16 cellular contexts compared by ENCODE assay signal in genomic region chr2:85468096-85468703, GRCh38. TPM values are rescaled to one million over a fixed set of nuclear protein-coding genes. Genes with fewer than 3 reads are reported as not detected.
A peak's percentile ranks its signal among the peaks of the same experiment; 100 is the strongest.
DNase-seq lines count a peak whose midpoint lies in the region; ATAC-seq and TF ChIP-seq lines count a peak whose summit lies in the region.
"Had no signal": no experiment of that assay in that cellular context is flagged by ENCODE, and none has a peak within 500 bp of the region (broad histone marks: within the 10 kb centered on the region; RNA-seq: fewer than 3 reads in every experiment).

No MANE protein-coding gene starts in this region.

- intact Hi-C loops in Caco-2 (cut with micrococcal nuclease; ENCODE audit: unreplicated experiment) (loop anchor here (1.0 kb wide), 2 partner anchors 47 to 70 kb away; no protein-coding TSS in a partner anchor), Panc1 (cut with micrococcal nuclease; ENCODE audit: unreplicated experiment) (no loop called here), esophagus squamous epithelium (cut with DNase I) (no loop called here)

- H3K36me3 ChIP-seq in Caco-2 (ENCODE audit: control insufficient read depth, insufficient read depth, low read length) (no peaks in the 10 kb centered on the region), Panc1 (ENCODE audit: control insufficient read depth, insufficient read depth, low read length) (no peaks in the 10 kb centered on the region), esophagus squamous epithelium (no peaks in the 10 kb centered on the region)

- CTCF ChIA-PET in Caco-2 (lab: Charles Lee): interaction anchor here (0.5 to 1.3 kb wide), 3 partner anchors 13 to 93 kb away, joined by 3 to 5 read pairs (median 5); partner anchors contain the start of gene GGCX
- CTCF ChIA-PET in Panc1 (lab: Charles Lee): no interaction called here

- TF ChIP-seq POLR2A in esophagus squamous epithelium (IDR thresholded peaks at IDR 0.05): no peak

- in situ Hi-C loops in Panc1 (cut with HindIII; ENCODE audit: low pct_unique_long_range_greater_than_20kb, low sequenced_read_pairs): no loop called here

- BruUV-seq in Caco-2 (replicated peaks; lab: Mats Ljungman, UMichigan) (no TSS peak), Panc1 (replicated peaks; lab: Mats Ljungman, UMichigan) (no TSS peak)

- no peaks in the 10 kb centered on the region for H3K27me3 ChIP-seq in Caco-2 (replicated peaks; ENCODE audit: control insufficient read depth, insufficient read depth, low read length)
- H3K27me3 ChIP-seq in Panc1 (ENCODE audit: control insufficient read depth, insufficient read depth, low read length): no peaks in the 10 kb centered on the region
- H3K27me3 ChIP-seq in esophagus squamous epithelium: no peaks in the 10 kb centered on the region

- H3K27ac ChIP-seq in Panc1 (ENCODE audit: low read length) (peak overlapping the region; percentile 82), esophagus squamous epithelium (peak overlapping the region; percentile 46 to 72 (median 56))

- H3K4me1 ChIP-seq in Caco-2: peaks cover 18% of the 10 kb centered on the region
- H3K4me1 ChIP-seq in Panc1 (ENCODE audit: control insufficient read depth, insufficient read depth, low read length): peaks cover 30% of the 10 kb centered on the region
- peaks cover 11 to 60% (median 45%) of the 10 kb centered on the region in 3 donors for H3K4me1 ChIP-seq in esophagus squamous epithelium

- H3K9me3 Mint-ChIP-seq in Caco-2 (ENCODE audit: unreplicated experiment): no peaks in the 10 kb centered on the region
- no peaks in the 10 kb centered on the region for H3K9me3 Mint-ChIP-seq in nephron progenitor cell
- H3K9me3 Mint-ChIP-seq: activated naive CD8-positive, alpha-beta T cell treated with anti-CD3 and anti-CD28 coated beads, Interleukin-2, amount 10 ng/mL, durations not matched to agents 7 days and 5 days; HFFc6 had no signal

- H3K36me3 Mint-ChIP-seq in Caco-2 (ENCODE audit: insufficient read depth, unreplicated experiment) (peaks cover 13% of the 10 kb centered on the region), nephron progenitor cell (ENCODE audit: low read depth) (no peaks in the 10 kb centered on the region)
- H3K36me3 Mint-ChIP-seq: activated naive CD8-positive, alpha-beta T cell treated with anti-CD3 and anti-CD28 coated beads, Interleukin-2, amount 10 ng/mL, durations not matched to agents 7 days and 5 days had no signal

- no peak for TF ChIP-seq CTCF in Caco-2 (IDR thresholded peaks at IDR 0.05; ENCODE audit: insufficient read depth in 1 of 2, low read depth in 1 of 2, low read length in 1 of 2, severe bottlenecking in 1 of 2, unreplicated experiment in 1 of 2)
- TF ChIP-seq CTCF in Panc1 (IDR thresholded peaks at IDR 0.05): no peak
- no peak for TF ChIP-seq CTCF in esophagus squamous epithelium (IDR thresholded peaks at IDR 0.05)
- no peak for TF ChIP-seq CTCF in nephron progenitor cell (IDR thresholded peaks at IDR 0.05)

- peaks cover 23% of the 10 kb centered on the region for H3K4me1 Mint-ChIP-seq in Caco-2 (ENCODE audit: low read depth, unreplicated experiment)
- H3K4me1 Mint-ChIP-seq in nephron progenitor cell: peaks cover 23% of the 10 kb centered on the region

- no peak for ATAC-seq in Panc1
- no peak for ATAC-seq in HG02970 (IDR thresholded peaks at IDR 0.05; ENCODE audit: low FRiP score, unreplicated experiment)

- H3K27me3 Mint-ChIP-seq in Caco-2 (ENCODE audit: insufficient read depth, unreplicated experiment): no peaks in the 10 kb centered on the region
- H3K27me3 Mint-ChIP-seq in nephron progenitor cell (ENCODE audit: low read depth, poor library complexity): peaks cover 8% of the 10 kb centered on the region
- H3K27me3 Mint-ChIP-seq: activated naive CD8-positive, alpha-beta T cell treated with anti-CD3 and anti-CD28 coated beads, Interleukin-2, amount 10 ng/mL, durations not matched to agents 7 days and 5 days had no signal

- H3K4me3 Mint-ChIP-seq in Caco-2 (ENCODE audit: unreplicated experiment) (peak overlapping the region; percentile 20), nephron progenitor cell (no peak overlapping the region)
- H3K4me3 Mint-ChIP-seq: activated naive CD8-positive, alpha-beta T cell treated with anti-CD3 and anti-CD28 coated beads, Interleukin-2, amount 10 ng/mL, durations not matched to agents 7 days and 5 days; HFFc6 had no signal

- H3K9me3 ChIP-seq in Caco-2: no peaks in the 10 kb centered on the region
- H3K9me3 ChIP-seq in Panc1 (ENCODE audit: control insufficient read depth, insufficient read depth, low read depth, low read length): no peaks in the 10 kb centered on the region
- no peaks in the 10 kb centered on the region for H3K9me3 ChIP-seq in esophagus squamous epithelium

- WGBS in esophagus squamous epithelium, 2 donors: 63 to 65% methylated on average over 8 of the region's 8 CpGs

- H3K4me3 ChIP-seq in Caco-2 (ENCODE audit: low read depth, low read length) (no peak overlapping the region), Panc1 (ENCODE audit: low read depth in 2 of 2, low read length in 2 of 2) (no peak overlapping the region), esophagus squamous epithelium (no peak overlapping the region)

- H3K27ac Mint-ChIP-seq in Caco-2 (ENCODE audit: unreplicated experiment): peak overlapping the region; percentile 82
- H3K27ac Mint-ChIP-seq in nephron progenitor cell: peak overlapping the region; percentile 75
- H3K27ac Mint-ChIP-seq: activated naive CD8-positive, alpha-beta T cell treated with anti-CD3 and anti-CD28 coated beads, Interleukin-2, amount 10 ng/mL, durations not matched to agents 7 days and 5 days; HFFc6 had no signal

- DNase-seq in Caco-2 (no peak), Panc1 (ENCODE audit: low read depth, low spot score) (no peak), esophagus squamous epithelium (lab: John Stamatoyannopoulos, UW) (no peak), nephron progenitor cell (no peak), DMS114 treated with DMSO at 0.1 percent for 48 hours (lab: John Stamatoyannopoulos, UW; ENCODE audit: unreplicated experiment) (no peak), ureter (ENCODE audit: low spot score) (no peak), AML-193 (lab: John Stamatoyannopoulos, UW) (no peak)
- DNase-seq: activated CD4-positive, alpha-beta T cell treated with anti-CD3 and anti-CD28 coated beads for 1 hour; activated naive CD8-positive, alpha-beta T cell treated with anti-CD3 and anti-CD28 coated beads, Interleukin-2, amount 10 ng/mL, durations not matched to agents 7 days and 5 days; DMS 273 treated with DMSO at 0.1 percent for 48 hours; NCI-H1048; occipital lobe; OCI-M1 had no signal

- POLR2A ChIA-PET in Caco-2 (lab: Charles Lee) (interaction anchor here (1.1 kb wide), 1 partner anchor 71 kb away, joined by 12 read pairs; the partner anchor contains the start of gene MAT2A), Panc1 (lab: Charles Lee) (interaction anchor here (0.6 kb wide), 1 partner anchor 48 kb away, joined by 4 read pairs; no protein-coding TSS in a partner anchor)

RNA-seq across cellular contexts. Expression of gene SH2D6, which starts 49.7 kb away (rescaled TPM):
- total RNA-seq in Caco-2 (2022) (0.51 and 0.88 TPM in 2 replicates), Panc1 (2021; ENCODE audit: unreplicated experiment) (3.3 TPM), esophagus squamous epithelium (under 1 TPM in 1 of 4 donors, not detected in 3; 0.50 TPM), ureter (0.75 TPM)
- polyA plus RNA-seq in Panc1 (2012; ENCODE audit: insufficient read length): 3.3 TPM
- total RNA-seq: lung microvascular endothelial cell had no signal

RNA-seq across cellular contexts. Expression of gene CAPG, which starts 58.0 kb away (rescaled TPM):
- total RNA-seq in Caco-2 (2022) (6.2 and 10.0 TPM in 2 replicates), Panc1 (2021; ENCODE audit: unreplicated experiment) (202 TPM), esophagus squamous epithelium (100 to 1,000 TPM; 185 to 301 (median 221) TPM), ureter (298 TPM)
- polyA plus RNA-seq in Panc1 (2012; ENCODE audit: insufficient read length): 510 TPM

Comparison
In these comparisons a context has a peak if more than half of its experiments do, and no peak if none do; other contexts are left out.
1. RNA of gene CAPG, which starts 58.0 kb away (total RNA-seq): 298 TPM in ureter (single experiment), 185 to 301 TPM in esophagus squamous epithelium and 202 TPM in Panc1 (single experiment); 6.2 to 10.0 TPM in Caco-2; every median in the first group is over 10 times any median in the second.